Comparison of ENCODE assay signal across 6 cellular contexts in genomic region chr18:23897733-23898132, GRCh38.
"Had no signal": no experiment of that assay in that cellular context is flagged by ENCODE, and none has a peak within 500 bp of the region (broad histone marks: within the 10 kb centered on the region; RNA-seq: fewer than 3 reads in every experiment).

No MANE protein-coding gene starts in this region.

- H3K4me3 ChIP-seq: GM23248, K562 had no signal

- DNase-seq: GM23248, H9, HCEC 1CT, IMR-90, KG1 had no signal

- H3K27ac ChIP-seq: GM23248 had no signal
